Comparison of ENCODE assay signal across 8 cellular contexts in the genomic region with DNA sequence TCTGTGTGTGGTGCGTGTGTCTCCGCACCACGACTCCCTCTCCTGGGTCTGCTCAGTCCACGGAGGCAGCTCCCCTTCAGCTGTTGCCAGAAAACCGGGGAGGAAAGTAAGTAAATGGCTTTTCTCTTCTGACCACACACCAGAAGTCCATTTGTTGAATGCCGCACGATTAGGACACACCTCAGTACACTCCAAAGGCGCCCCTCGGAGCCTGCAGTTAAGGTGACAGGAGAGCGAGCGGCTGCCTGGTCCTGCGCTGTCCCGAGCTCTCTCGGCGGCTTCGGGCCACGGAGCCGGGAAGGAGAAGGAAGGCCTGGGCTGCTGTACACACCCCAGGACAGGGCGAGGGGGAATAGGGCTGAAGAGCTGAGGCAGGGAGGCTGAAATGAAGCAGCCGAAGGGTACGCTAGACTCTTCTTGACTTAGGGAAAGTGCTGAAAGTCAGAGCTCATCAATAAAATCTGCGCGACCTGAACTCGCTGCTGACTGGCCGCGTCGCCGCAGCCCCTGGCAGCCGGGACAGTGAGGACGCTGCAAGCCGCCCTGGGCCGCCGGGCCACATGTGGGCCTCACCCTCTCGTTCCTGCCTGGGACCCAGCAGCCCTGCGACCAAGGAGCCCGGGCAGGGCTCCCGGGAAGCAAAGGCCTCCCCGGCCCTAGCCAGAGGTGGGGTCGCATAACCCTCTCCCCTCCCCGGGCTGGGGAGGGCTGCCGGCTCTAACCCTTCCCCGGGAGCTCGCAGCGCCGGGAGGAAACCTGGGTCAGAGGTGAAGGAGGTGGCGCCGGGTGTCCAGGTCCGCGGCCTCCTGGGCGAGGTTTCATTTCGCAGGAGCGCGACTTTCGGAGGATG. TPM values are rescaled to one million over a fixed set of nuclear protein-coding genes. Genes with fewer than 3 reads are reported as not detected.
A peak's percentile ranks its signal among the peaks of the same experiment; 100 is the strongest.
DNase-seq lines count a peak whose midpoint lies in the region; ATAC-seq and TF ChIP-seq lines count a peak whose summit lies in the region.

No MANE protein-coding gene starts in this region.

- BruUV-seq in MCF 10A (replicated peaks; lab: Mats Ljungman, UMichigan) = no TSS peak

- peaks cover 40% of the 10 kb centered on the region for H3K27me3 Mint-ChIP-seq in MCF 10A (ENCODE audit: insufficient read depth, unreplicated experiment)

- H3K9me3 ChIP-seq in adipocyte (ENCODE audit: control insufficient read depth, low read length) (no peaks in the 10 kb centered on the region), left lung (no peaks in the 10 kb centered on the region), thymus (ENCODE audit: control insufficient read depth) (no peaks in the 10 kb centered on the region)

- DNase-seq in T47D (ENCODE audit: low read depth in 1 of 2, low spot score in 1 of 2) = peak; percentile 38 to 77
- no peak for DNase-seq in MCF 10A (ENCODE audit: unreplicated experiment)
- no peak for DNase-seq in adipocyte (ENCODE audit: low read depth)
- DNase-seq in left lung = no peak
- no peak for DNase-seq in SHP77 treated with DMSO at 0.1 percent for 48 hours (lab: John Stamatoyannopoulos, UW)
- DNase-seq in activated CD4-positive, alpha-beta T cell treated with anti-CD3 and anti-CD28 coated beads, Interleukin-2, amount 50 U/mL, for 48 hours = no peak
- DNase-seq in stimulated activated CD4-positive, alpha-beta T cell treated with anti-CD3 and anti-CD28 coated beads, Interleukin-15, amount 100 ng/mL, for 24 hours = no peak

- intact Hi-C loops in MCF 10A (cut with micrococcal nuclease) = no loop called here
- intact Hi-C loops in left lung (cut with DNase I) = no loop called here

- H3K27me3 ChIP-seq in adipocyte (replicated peaks; ENCODE audit: control insufficient read depth, insufficient read depth, low read length) (peaks cover 83% of the 10 kb centered on the region), left lung (peaks cover 97 to 100% of the 10 kb centered on the region in 2 donors), thymus (ENCODE audit: control insufficient read depth, insufficient read depth) (peaks cover 94% of the 10 kb centered on the region)

- H3K27ac ChIP-seq in left lung (no peak overlapping the region), thymus (ENCODE audit: low read depth) (no peak overlapping the region)

- H3K9ac ChIP-seq in adipocyte (ENCODE audit: low read length) = no peak overlapping the region

- in situ Hi-C loops in T47D (cut with HindIII; ENCODE audit: low pct_unique_long_range_greater_than_20kb, low sequenced_read_pairs) = no loop called here

- H3K36me3 Mint-ChIP-seq in MCF 10A (ENCODE audit: insufficient read depth, unreplicated experiment) = no peaks in the 10 kb centered on the region

- H3K4me1 Mint-ChIP-seq in MCF 10A (ENCODE audit: insufficient read depth, unreplicated experiment) = peaks cover 6% of the 10 kb centered on the region

- WGBS in thymus = 4% methylated on average over 54 of the region's 54 CpGs

- peak; percentile 8 for ATAC-seq in left lung

- H3K27ac Mint-ChIP-seq in MCF 10A (ENCODE audit: low read depth, unreplicated experiment) = no peak overlapping the region

- TF ChIP-seq CTCF in MCF 10A (IDR thresholded peaks at IDR 0.05; ENCODE audit: unreplicated experiment) = no peak
- no peak for TF ChIP-seq CTCF in left lung (IDR thresholded peaks at IDR 0.05)

- peaks cover 15% of the 10 kb centered on the region for H3K4me1 ChIP-seq in adipocyte (ENCODE audit: control insufficient read depth, insufficient read depth, low read length)
- H3K4me1 ChIP-seq in left lung = peaks cover 32 to 83% of the 10 kb centered on the region in 2 donors
- H3K4me1 ChIP-seq in thymus (ENCODE audit: control insufficient read depth, insufficient read depth, low read length) = peaks cover 21% of the 10 kb centered on the region

- H3K9me3 Mint-ChIP-seq in MCF 10A (ENCODE audit: unreplicated experiment) = no peaks in the 10 kb centered on the region

- H3K36me3 ChIP-seq in adipocyte (ENCODE audit: control insufficient read depth, insufficient read depth, low read length, severe bottlenecking) (no peaks in the 10 kb centered on the region), left lung (no peaks in the 10 kb centered on the region), thymus (ENCODE audit: control insufficient read depth, insufficient read depth) (no peaks in the 10 kb centered on the region)

- no peak overlapping the region for H3K4me3 Mint-ChIP-seq in MCF 10A (ENCODE audit: unreplicated experiment)

- H3K4me3 ChIP-seq in adipocyte (ENCODE audit: low read length) (peak overlapping the region; percentile 50), left lung (peak overlapping the region; percentile 8 to 37), thymus (ENCODE audit: low read length) (peak overlapping the region; percentile 33)

- CTCF ChIA-PET in MCF 10A (lab: Yijun Ruan, JAX) = interaction anchor here (1.1 kb wide), 1 partner anchor 27 kb away, joined by 3 read pairs; no protein-coding TSS in a partner anchor

- POLR2A ChIA-PET in MCF 10A (lab: Yijun Ruan, JAX) = no interaction called here

RNA-seq across cellular contexts. Expression of a gene that starts 1.5 kb away (rescaled TPM):
- total RNA-seq in MCF 10A (2022) = not detected in 2 replicates
- total RNA-seq in left lung = not detected
- 0.32 TPM for polyA plus RNA-seq in thymus

Comparison
In these comparisons a context has a peak if more than half of its experiments do, and no peak if none do; other contexts are left out.
1. DNase-seq: peak in T47D (2 of 2); none in MCF 10A (single experiment), adipocyte (single experiment), left lung (0 of 2), SHP77 treated with DMSO at 0.1 percent for 48 hours (single experiment), activated CD4-positive, alpha-beta T cell treated with anti-CD3 and anti-CD28 coated beads, Interleukin-2, amount 50 U/mL, for 48 hours (0 of 2) and stimulated activated CD4-positive, alpha-beta T cell treated with anti-CD3 and anti-CD28 coated beads, Interleukin-15, amount 100 ng/mL, for 24 hours (single experiment).
2. Peak in every context shown above with its lines, with median percentiles within 50 percentile points of each other: H3K4me3 ChIP-seq.